In the genomic region with DNA sequence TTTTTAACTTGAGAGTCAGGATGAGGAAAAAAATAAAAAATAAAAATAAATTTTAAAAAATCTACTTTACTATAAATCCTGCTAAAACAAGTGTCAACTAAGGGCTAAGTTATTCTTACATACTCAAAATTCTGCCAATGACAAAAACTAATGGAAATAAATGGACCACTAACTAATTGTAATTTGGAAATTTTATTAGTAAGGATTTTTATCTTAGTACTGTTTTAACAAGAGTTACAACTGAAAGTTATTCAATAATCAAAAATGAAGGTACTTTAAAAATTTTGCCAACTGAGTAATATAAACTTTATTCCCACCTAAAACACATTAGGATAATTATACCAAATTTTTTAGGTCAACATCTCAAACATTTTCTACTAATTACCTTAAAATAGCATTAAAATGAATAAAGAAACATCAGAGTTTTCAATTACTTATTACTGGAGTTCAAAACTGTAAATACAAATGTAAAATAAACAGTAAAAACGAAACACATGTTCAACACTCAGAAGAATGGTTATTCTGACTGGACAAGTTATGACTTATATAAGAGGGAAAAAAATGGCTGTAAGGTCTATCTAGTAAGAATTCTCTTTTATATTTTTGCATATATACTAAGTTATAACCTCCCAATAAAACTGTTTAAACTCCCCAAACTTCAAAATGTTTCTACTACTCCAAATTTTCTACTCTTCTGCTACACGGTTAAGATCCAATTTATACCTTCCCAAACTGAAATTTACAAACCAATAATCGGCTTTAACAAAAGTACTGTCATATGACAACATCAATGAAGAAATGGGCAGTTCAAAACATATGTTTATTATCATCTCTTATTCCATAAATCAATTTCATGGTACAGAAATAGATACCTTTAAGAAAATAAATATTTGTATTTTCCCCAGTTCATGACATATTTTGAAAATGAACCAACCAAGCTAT, we compare ENCODE assay signal across 1 cellular context.
TF ChIP-seq lines count a peak whose summit lies in the region.

No MANE protein-coding gene starts in this region.

TF ChIP-seq in HepG2, 621 proteins besides CTCF, POLR2A, EP300 and RAD21 (continued from another document and continues in another):
- TF ChIP-seq, protein P1, sequence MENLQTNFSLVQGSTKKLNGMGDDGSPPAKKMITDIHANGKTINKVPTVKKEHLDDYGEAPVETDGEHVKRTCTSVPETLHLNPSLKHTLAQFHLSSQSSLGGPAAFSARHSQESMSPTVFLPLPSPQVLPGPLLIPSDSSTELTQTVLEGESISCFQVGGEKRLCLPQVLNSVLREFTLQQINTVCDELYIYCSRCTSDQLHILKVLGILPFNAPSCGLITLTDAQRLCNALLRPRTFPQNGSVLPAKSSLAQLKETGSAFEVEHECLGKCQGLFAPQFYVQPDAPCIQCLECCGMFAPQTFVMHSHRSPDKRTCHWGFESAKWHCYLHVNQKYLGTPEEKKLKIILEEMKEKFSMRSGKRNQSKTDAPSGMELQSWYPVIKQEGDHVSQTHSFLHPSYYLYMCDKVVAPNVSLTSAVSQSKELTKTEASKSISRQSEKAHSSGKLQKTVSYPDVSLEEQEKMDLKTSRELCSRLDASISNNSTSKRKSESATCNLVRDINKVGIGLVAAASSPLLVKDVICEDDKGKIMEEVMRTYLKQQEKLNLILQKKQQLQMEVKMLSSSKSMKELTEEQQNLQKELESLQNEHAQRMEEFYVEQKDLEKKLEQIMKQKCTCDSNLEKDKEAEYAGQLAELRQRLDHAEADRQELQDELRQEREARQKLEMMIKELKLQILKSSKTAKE (CRISPR knock-in tag; IDR thresholded peaks at IDR 0.05; ENCODE audit: borderline replicate concordance), result no peak
- TF ChIP-seq, protein P2, sequence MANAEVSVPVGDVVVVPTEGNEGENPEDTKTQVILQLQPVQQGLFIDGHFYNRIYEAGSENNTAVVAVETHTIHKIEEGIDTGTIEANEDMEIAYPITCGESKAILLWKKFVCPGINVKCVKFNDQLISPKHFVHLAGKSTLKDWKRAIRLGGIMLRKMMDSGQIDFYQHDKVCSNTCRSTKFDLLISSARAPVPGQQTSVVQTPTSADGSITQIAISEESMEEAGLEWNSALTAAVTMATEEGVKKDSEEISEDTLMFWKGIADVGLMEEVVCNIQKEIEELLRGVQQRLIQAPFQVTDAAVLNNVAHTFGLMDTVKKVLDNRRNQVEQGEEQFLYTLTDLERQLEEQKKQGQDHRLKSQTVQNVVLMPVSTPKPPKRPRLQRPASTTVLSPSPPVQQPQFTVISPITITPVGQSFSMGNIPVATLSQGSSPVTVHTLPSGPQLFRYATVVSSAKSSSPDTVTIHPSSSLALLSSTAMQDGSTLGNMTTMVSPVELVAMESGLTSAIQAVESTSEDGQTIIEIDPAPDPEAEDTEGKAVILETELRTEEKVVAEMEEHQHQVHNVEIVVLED (CRISPR knock-in tag; IDR thresholded peaks at IDR 0.05; ENCODE audit: borderline replicate concordance), result no peak
- TF ChIP-seq ARNT2 (CRISPR knock-in tag; IDR thresholded peaks at IDR 0.05; ENCODE audit: low read depth) (no peak), RAD51 (IDR thresholded peaks at IDR 0.05; ENCODE audit: borderline replicate concordance) (no peak), ZNF317 (CRISPR knock-in tag; IDR thresholded peaks at IDR 0.05) (no peak), KAT7 (CRISPR knock-in tag; IDR thresholded peaks at IDR 0.05; ENCODE audit: borderline replicate concordance) (peak; percentile 89), NAIF1 (CRISPR knock-in tag; IDR thresholded peaks at IDR 0.05; ENCODE audit: borderline replicate concordance) (no peak), MIER2 (CRISPR knock-in tag; IDR thresholded peaks at IDR 0.05) (no peak), TCF7 (IDR thresholded peaks at IDR 0.05; ENCODE audit: low read depth) (no peak), RBFOX2 (IDR thresholded peaks at IDR 0.05; ENCODE audit: low read depth, low read length) (peak; percentile 67), MBNL3 (CRISPR knock-in tag; conservative IDR thresholded peaks at IDR 0.05) (no peak), POLR2AphosphoS2 (IDR thresholded peaks at IDR 0.05; ENCODE audit: low read depth, low read length) (no peak), KLF13 (CRISPR knock-in tag; IDR thresholded peaks at IDR 0.05) (no peak), ZNF101 (CRISPR knock-in tag; IDR thresholded peaks at IDR 0.05; ENCODE audit: borderline replicate concordance, low read depth) (no peak), HDAC6 (IDR thresholded peaks at IDR 0.05; ENCODE audit: low read depth, low read length) (0 out of 2 replicates have a peak, but pooled peaks have one; percentile 59), ZNF143 (CRISPR knock-in tag; IDR thresholded peaks at IDR 0.05) (no peak), THYN1 (CRISPR knock-in tag; IDR thresholded peaks at IDR 0.05; ENCODE audit: borderline replicate concordance, low read depth) (0 out of 2 replicates have a peak, but pooled peaks have one; percentile 34), ZNF3 (CRISPR knock-in tag; IDR thresholded peaks at IDR 0.05) (no peak), SP5 (CRISPR knock-in tag; IDR thresholded peaks at IDR 0.05; ENCODE audit: borderline replicate concordance, low read depth) (no peak), ZNF777 (CRISPR knock-in tag; IDR thresholded peaks at IDR 0.05) (no peak), PCBP2 (optimal IDR thresholded peaks at IDR 0.05; ENCODE audit: low read depth, low read length, poor library complexity, severe bottlenecking) (no peak), ZNF589 (CRISPR knock-in tag; conservative IDR thresholded peaks at IDR 0.05) (no peak), NR2F6 (IDR thresholded peaks at IDR 0.05) (no peak), NR2F6 (CRISPR knock-in tag; IDR thresholded peaks at IDR 0.05) (no peak), ZNF24 (IDR thresholded peaks at IDR 0.05) (no peak), ZNF775 (CRISPR knock-in tag; IDR thresholded peaks at IDR 0.05; ENCODE audit: borderline replicate concordance) (no peak), AGO2 (optimal IDR thresholded peaks at IDR 0.05; ENCODE audit: low read depth, low read length) (peak; percentile 42), ATF7 (IDR thresholded peaks at IDR 0.05) (no peak), ATF7 (CRISPR knock-in tag; IDR thresholded peaks at IDR 0.05) (no peak), CHD4 (IDR thresholded peaks at IDR 0.05; ENCODE audit: borderline replicate concordance, low read length) (peak; percentile 45; the same call in 1 of the 2 replicates), KDM4B (CRISPR knock-in tag; IDR thresholded peaks at IDR 0.05) (no peak)
- TF ChIP-seq, protein P3, sequence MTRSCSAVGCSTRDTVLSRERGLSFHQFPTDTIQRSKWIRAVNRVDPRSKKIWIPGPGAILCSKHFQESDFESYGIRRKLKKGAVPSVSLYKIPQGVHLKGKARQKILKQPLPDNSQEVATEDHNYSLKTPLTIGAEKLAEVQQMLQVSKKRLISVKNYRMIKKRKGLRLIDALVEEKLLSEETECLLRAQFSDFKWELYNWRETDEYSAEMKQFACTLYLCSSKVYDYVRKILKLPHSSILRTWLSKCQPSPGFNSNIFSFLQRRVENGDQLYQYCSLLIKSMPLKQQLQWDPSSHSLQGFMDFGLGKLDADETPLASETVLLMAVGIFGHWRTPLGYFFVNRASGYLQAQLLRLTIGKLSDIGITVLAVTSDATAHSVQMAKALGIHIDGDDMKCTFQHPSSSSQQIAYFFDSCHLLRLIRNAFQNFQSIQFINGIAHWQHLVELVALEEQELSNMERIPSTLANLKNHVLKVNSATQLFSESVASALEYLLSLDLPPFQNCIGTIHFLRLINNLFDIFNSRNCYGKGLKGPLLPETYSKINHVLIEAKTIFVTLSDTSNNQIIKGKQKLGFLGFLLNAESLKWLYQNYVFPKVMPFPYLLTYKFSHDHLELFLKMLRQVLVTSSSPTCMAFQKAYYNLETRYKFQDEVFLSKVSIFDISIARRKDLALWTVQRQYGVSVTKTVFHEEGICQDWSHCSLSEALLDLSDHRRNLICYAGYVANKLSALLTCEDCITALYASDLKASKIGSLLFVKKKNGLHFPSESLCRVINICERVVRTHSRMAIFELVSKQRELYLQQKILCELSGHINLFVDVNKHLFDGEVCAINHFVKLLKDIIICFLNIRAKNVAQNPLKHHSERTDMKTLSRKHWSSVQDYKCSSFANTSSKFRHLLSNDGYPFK (CRISPR knock-in tag; IDR thresholded peaks at IDR 0.05; ENCODE audit: borderline replicate concordance), result no peak
- TF ChIP-seq, protein P4, sequence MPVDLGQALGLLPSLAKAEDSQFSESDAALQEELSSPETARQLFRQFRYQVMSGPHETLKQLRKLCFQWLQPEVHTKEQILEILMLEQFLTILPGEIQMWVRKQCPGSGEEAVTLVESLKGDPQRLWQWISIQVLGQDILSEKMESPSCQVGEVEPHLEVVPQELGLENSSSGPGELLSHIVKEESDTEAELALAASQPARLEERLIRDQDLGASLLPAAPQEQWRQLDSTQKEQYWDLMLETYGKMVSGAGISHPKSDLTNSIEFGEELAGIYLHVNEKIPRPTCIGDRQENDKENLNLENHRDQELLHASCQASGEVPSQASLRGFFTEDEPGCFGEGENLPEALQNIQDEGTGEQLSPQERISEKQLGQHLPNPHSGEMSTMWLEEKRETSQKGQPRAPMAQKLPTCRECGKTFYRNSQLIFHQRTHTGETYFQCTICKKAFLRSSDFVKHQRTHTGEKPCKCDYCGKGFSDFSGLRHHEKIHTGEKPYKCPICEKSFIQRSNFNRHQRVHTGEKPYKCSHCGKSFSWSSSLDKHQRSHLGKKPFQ (CRISPR knock-in tag; IDR thresholded peaks at IDR 0.05; ENCODE audit: insufficient replicate concordance), result peak; percentile 12
- TF ChIP-seq, protein P5, sequence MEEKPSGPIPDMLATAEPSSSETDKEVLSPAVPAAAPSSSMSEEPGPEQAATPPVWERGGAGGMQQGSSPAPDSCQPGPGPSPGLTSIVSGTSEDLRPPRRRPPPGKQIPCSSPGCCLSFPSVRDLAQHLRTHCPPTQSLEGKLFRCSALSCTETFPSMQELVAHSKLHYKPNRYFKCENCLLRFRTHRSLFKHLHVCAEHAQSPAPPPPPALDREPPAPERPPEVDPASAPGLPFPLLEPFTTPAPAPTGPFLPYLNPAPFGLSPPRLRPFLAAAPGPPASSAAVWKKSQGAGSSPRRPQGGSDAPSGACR (CRISPR knock-in tag; IDR thresholded peaks at IDR 0.05), result 0 out of 2 replicates have a peak, but pooled peaks have one; percentile 25
- TF ChIP-seq, protein P6, sequence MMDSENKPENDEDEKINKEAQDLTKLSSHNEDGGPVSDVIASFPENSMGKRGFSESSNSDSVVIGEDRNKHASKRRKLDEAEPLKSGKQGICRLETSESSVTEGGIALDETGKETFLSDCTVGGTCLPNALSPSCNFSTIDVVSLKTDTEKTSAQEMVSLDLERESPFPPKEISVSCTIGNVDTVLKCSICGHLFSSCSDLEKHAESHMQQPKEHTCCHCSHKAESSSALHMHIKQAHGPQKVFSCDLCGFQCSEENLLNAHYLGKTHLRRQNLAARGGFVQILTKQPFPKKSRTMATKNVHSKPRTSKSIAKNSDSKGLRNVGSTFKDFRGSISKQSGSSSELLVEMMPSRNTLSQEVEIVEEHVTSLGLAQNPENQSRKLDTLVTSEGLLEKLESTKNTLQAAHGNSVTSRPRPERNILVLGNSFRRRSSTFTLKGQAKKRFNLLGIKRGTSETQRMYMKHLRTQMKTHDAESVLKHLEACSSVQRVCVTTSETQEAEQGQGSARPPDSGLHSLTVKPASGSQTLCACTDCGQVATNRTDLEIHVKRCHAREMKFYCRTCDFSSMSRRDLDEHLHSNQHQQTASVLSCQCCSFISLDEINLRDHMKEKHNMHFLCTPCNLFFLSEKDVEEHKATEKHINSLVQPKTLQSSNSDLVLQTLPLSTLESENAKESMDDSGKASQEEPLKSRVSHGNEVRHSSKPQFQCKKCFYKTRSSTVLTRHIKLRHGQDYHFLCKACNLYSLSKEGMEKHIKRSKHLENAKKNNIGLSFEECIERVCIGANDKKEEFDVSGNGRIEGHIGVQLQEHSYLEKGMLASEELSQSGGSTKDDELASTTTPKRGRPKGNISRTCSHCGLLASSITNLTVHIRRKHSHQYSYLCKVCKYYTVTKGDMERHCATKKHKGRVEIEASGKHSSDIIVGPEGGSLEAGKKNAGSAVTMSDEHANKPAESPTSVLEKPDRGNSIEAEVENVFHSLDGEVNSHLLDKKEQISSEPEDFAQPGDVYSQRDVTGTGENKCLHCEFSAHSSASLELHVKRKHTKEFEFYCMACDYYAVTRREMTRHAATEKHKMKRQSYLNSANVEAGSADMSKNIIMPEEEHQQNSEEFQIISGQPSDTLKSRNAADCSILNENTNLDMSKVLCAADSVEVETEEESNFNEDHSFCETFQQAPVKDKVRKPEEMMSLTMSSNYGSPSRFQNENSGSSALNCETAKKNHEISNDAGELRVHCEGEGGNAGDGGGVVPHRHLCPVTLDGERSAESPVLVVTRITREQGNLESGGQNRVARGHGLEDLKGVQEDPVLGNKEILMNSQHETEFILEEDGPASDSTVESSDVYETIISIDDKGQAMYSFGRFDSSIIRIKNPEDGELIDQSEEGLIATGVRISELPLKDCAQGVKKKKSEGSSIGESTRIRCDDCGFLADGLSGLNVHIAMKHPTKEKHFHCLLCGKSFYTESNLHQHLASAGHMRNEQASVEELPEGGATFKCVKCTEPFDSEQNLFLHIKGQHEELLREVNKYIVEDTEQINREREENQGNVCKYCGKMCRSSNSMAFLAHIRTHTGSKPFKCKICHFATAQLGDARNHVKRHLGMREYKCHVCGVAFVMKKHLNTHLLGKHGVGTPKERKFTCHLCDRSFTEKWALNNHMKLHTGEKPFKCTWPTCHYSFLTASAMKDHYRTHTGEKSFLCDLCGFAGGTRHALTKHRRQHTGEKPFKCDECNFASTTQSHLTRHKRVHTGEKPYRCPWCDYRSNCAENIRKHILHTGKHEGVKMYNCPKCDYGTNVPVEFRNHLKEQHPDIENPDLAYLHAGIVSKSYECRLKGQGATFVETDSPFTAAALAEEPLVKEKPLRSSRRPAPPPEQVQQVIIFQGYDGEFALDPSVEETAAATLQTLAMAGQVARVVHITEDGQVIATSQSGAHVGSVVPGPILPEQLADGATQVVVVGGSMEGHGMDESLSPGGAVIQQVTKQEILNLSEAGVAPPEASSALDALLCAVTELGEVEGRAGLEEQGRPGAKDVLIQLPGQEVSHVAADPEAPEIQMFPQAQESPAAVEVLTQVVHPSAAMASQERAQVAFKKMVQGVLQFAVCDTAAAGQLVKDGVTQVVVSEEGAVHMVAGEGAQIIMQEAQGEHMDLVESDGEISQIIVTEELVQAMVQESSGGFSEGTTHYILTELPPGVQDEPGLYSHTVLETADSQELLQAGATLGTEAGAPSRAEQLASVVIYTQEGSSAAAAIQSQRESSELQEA (CRISPR knock-in tag; IDR thresholded peaks at IDR 0.05; ENCODE audit: not compliant biosample characterization), result no peak
- TF ChIP-seq, protein P7, sequence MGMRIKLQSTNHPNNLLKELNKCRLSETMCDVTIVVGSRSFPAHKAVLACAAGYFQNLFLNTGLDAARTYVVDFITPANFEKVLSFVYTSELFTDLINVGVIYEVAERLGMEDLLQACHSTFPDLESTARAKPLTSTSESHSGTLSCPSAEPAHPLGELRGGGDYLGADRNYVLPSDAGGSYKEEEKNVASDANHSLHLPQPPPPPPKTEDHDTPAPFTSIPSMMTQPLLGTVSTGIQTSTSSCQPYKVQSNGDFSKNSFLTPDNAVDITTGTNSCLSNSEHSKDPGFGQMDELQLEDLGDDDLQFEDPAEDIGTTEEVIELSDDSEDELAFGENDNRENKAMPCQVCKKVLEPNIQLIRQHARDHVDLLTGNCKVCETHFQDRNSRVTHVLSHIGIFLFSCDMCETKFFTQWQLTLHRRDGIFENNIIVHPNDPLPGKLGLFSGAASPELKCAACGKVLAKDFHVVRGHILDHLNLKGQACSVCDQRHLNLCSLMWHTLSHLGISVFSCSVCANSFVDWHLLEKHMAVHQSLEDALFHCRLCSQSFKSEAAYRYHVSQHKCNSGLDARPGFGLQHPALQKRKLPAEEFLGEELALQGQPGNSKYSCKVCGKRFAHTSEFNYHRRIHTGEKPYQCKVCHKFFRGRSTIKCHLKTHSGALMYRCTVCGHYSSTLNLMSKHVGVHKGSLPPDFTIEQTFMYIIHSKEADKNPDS (CRISPR knock-in tag; IDR thresholded peaks at IDR 0.05), result 0 out of 2 replicates have a peak, but pooled peaks have one; percentile 30
- TF ChIP-seq, protein P8, sequence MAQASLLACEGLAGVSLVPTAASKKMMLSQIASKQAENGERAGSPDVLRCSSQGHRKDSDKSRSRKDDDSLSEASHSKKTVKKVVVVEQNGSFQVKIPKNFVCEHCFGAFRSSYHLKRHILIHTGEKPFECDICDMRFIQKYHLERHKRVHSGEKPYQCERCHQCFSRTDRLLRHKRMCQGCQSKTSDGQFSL (CRISPR knock-in tag; IDR thresholded peaks at IDR 0.05), result no peak
